8 cellular contexts compared by ENCODE assay signal in the genomic region with DNA sequence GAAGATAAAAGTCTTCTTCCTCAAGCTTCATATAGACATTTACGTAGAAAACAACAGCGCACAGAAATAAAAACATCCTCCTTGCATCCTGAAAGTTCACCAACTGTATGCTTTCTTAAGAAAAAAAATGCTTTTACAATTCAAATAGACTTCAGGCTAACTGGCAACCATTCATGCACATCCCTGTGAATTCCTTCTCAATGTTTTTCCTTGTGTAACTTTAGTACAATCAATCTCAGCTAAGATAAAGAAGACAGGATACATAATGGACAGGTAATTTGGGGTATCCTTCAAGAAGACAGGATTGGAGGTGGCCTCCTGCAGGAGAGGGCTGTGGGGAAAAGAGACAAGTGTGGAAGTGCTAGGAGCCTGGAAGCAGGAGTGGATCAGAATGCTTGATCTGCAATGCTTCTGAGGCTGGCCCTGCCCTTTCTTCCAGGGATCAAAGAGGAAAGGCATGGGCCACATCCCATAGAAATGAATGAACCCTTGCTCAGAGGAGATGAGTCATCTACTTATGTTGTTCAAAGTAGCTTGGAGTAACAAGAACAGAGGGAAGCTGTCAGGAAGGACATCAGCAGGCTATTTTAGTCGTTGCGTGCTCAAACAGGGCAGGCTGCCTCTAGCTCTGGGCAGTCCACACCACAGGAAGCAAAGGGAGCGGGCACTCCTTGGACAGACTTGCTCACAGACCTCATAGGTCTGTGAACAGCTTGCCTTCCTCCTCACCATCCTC.
DNase-seq lines count a peak whose midpoint lies in the region; ATAC-seq, FAIRE-seq and TF ChIP-seq lines count a peak whose summit lies in the region.

No MANE protein-coding gene starts in this region.

- 88 to 95% methylated on average over 5 of the region's 5 CpGs for WGBS in pancreas, 2 donors

- H3K9me3 ChIP-seq in pancreas = no peaks in the 10 kb centered on the region

- no peaks in the 10 kb centered on the region for H3K36me3 ChIP-seq in pancreas

- no peak overlapping the region for H3K27ac ChIP-seq in pancreas

- FAIRE-seq in RCC 7860 (lab: Jason Lieb, UNC) (peak; percentile 90), pancreas (lab: Jason Lieb, UNC) (no peak)

- no peaks in the 10 kb centered on the region for H3K27me3 ChIP-seq in pancreas

- peak in 3 of 4 donors; percentile 60 to 72 (median 65) for ATAC-seq in pancreas
- ATAC-seq in GM19328 (IDR thresholded peaks at IDR 0.05; ENCODE audit: unreplicated experiment) = no peak

- peak; percentile 93 for DNase-seq in EL
- DNase-seq in RCC 7860 (ENCODE audit: low spot score) = peak; percentile 98
- DNase-seq in foreskin fibroblast = peak; percentile 97
- no peak for DNase-seq in pancreas
- no peak for DNase-seq in mesenteric fat pad (ENCODE audit: low spot score)
- DNase-seq in NCI-H446 treated with DMSO at 0.1 percent for 48 hours (lab: John Stamatoyannopoulos, UW) = no peak
- no peak for DNase-seq in DMS114 treated with DMSO at 0.1 percent for 48 hours (lab: John Stamatoyannopoulos, UW; ENCODE audit: unreplicated experiment)

- peaks cover 0 to 11% (median 5%) of the 10 kb centered on the region in 3 donors for H3K4me1 ChIP-seq in pancreas

- no peak for TF ChIP-seq CTCF in foreskin fibroblast (IDR thresholded peaks at IDR 0.05; ENCODE audit: low read depth, low read length)
- no peak for TF ChIP-seq CTCF in pancreas (IDR thresholded peaks at IDR 0.05)

- intact Hi-C loops in pancreas (cut with DNase I) = no loop called here

- H3K4me3 ChIP-seq in foreskin fibroblast (ENCODE audit: low read depth in 1 of 2, low read length in 2 of 2) (peak overlapping the region in 1 of 2 donors; percentile 4), pancreas (no peak overlapping the region)

Comparison
In these comparisons a context has a peak if more than half of its experiments do, and no peak if none do; other contexts are left out.
1. DNase-seq: peak in EL (single experiment), RCC 7860 (single experiment) and foreskin fibroblast (2 of 2); none in pancreas (0 of 6), mesenteric fat pad (single experiment), NCI-H446 treated with DMSO at 0.1 percent for 48 hours (single experiment) and DMS114 treated with DMSO at 0.1 percent for 48 hours (single experiment).